Comparison of ENCODE assay signal across 1 cellular context in the genomic region with DNA sequence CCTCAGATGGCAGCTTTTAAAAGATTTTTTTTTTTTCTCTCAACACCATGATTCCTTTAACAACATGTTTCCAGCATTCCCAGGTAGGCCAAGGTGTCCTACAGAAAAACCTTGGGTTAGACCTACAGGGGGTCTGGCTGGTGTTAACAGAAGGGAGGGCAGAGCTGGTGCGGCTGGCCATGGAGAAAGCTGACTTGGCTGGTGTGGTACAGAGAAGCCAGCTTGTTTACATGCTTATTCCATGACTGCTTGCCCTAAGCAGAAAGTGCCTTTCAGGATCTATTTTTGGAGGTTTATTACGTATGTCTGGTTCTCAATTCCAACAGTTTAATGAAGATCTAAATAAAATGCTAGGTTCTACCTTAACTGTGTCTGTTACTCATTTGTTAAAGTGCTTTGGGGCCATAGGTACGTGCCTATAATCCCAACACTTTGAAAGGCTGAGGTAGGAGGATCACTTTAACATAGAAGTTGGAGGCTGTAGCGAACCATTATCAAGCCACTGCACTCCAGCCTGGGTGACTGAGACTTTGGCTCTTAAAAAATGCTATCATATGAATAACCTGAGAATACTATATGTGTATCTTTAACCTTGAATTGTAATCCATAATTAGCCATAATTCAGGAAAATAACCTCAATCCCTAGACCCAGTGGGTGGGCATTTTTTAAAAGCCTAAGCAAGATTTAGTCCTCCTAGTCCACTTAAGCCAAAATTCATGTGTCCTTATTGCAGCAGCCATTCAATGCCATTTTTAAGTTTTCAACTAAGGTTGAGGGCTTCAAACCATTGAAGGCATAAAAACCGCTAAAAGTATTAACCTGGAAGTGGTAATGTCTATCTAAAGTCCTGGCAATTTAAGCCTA.
A peak's percentile ranks its signal among the peaks of the same experiment; 100 is the strongest.
TF ChIP-seq lines count a peak whose summit lies in the region.

No MANE protein-coding gene starts in this region.

TF ChIP-seq in GM12878, 131 proteins besides CTCF, POLR2A, EP300 and RAD21:
- peak; percentile 32; the same call in 1 of the 2 replicates for TF ChIP-seq POLR2AphosphoS5 (IDR thresholded peaks at IDR 0.05; ENCODE audit: low read length)
